33 cellular contexts compared by ENCODE assay signal in the genomic region with DNA sequence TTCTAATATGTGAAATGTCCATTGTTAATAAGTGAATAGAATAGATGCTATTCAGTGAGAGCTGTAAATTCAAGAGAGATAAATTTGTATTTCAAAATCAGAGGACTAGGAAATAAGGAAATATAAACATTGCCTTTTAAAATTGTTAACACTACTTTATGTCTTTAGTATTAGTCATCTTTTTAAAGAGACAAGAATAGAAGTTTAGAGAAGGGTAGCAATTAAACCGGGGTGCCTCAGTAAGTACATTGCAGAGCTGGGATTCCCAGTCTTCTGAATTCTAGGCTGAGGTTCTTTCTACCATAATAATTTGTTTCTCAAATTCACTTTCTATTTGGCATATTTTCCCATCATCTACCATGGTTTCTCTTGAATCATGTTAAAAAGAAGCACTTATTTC.
"Had no signal": no experiment of that assay in that cellular context is flagged by ENCODE, and none has a peak within 500 bp of the region (broad histone marks: within the 10 kb centered on the region; RNA-seq: fewer than 3 reads in every experiment).

No MANE protein-coding gene starts in this region.

- H3K36me3 ChIP-seq: adrenal gland, brain microvascular endothelial cell, breast epithelium had no signal

- DNase-seq: activated B cell treated with CpG ODN at 0.5 μM for 24 hours; activated CD4-positive, alpha-beta memory T cell treated with anti-CD3 and anti-CD28 coated beads for 36 hours; activated CD4-positive, alpha-beta T cell treated with anti-CD3 and anti-CD28 coated beads for 4 hours; activated CD4-positive, alpha-beta T cell treated with anti-CD3 and anti-CD28 coated beads, Interleukin-2, amount 10 ng/mL, durations not matched to agents 24 days and 14 days; activated CD4-positive, alpha-beta T cell treated with anti-CD3 and anti-CD28 coated beads, Interleukin-2, amount 50 U/mL, for 1 hour; activated CD4-positive, alpha-beta T cell treated with anti-CD3 and anti-CD28 coated beads, Interleukin-2, amount 50 U/mL, for 4 hours; activated CD4-positive, CD25-positive, alpha-beta regulatory T cell treated with anti-CD3 and anti-CD28 coated beads, Interleukin-2, amount 50 U/mL, for 72 hours; activated CD8-positive, alpha-beta memory T cell treated with anti-CD3 and anti-CD28 coated beads, Interleukin-2, amount 50 U/mL, for 4 hours; activated CD8-positive, alpha-beta T cell treated with anti-CD3 and anti-CD28 coated beads for 36 hours; activated effector memory CD4-positive, alpha-beta T cell treated with anti-CD3 and anti-CD28 coated beads, Interleukin-2, amount 50 U/mL, for 16 hours; activated gamma-delta T cell treated with Interleukin-2 at 50 U/mL for 16 hours; activated naive CD4-positive, alpha-beta T cell; activated naive CD4-positive, alpha-beta T cell treated with anti-CD3 and anti-CD28 coated beads for 36 hours; activated naive CD4-positive, alpha-beta T cell treated with anti-CD3 and anti-CD28 coated beads, Interleukin-2, amount 50 U/mL, for 16 hours; activated naive CD8-positive, alpha-beta T cell treated with anti-CD3 and anti-CD28 coated beads for 36 hours; activated T-cell treated with anti-CD3 and anti-CD28 coated beads for 4 hours; activated T-cell treated with anti-CD3 and anti-CD28 coated beads, Interleukin-2, amount 50 U/mL, for 1 hour; activated T-cell treated with anti-CD3 and anti-CD28 coated beads, Interleukin-2, amount 50 U/mL, for 4 hours; activated T-cell treated with anti-CD3 and anti-CD28 coated beads, Interleukin-2, amount 50 U/mL, for 72 hours; adrenal gland; amniotic stem cell; aorta; body of pancreas; brain microvascular endothelial cell; central memory CD4-positive, alpha-beta T cell; T-helper 2 cell; T-helper 9 cell had no signal

- ATAC-seq: activated CD8-positive, alpha-beta T cell treated with anti-CD3 and anti-CD28 coated beads for 36 hours; activated naive CD4-positive, alpha-beta T cell treated with anti-CD3 and anti-CD28 coated beads, Interleukin-2, amount 50 U/mL, for 72 hours; activated T-cell treated with anti-CD3 and anti-CD28 coated beads, Interleukin-2, amount 50 U/mL, for 4 hours; activated T-cell treated with anti-CD3 and anti-CD28 coated beads, Interleukin-2, amount 50 U/mL, for 72 hours; activated T-helper 17 cell treated with anti-CD3 and anti-CD28 coated beads, Interleukin-2, amount 50 U/mL, for 72 hours; body of pancreas had no signal

- H3K4me3 ChIP-seq: adrenal gland, body of pancreas, breast epithelium had no signal

- FAIRE-seq: astrocyte, TTC549 had no signal

- H3K27me3 ChIP-seq: adrenal gland, body of pancreas, brain microvascular endothelial cell, breast epithelium had no signal

- H3K27ac ChIP-seq: adrenal gland, body of pancreas, brain microvascular endothelial cell, breast epithelium, VCaP had no signal

- H3K4me1 ChIP-seq: adrenal gland, body of pancreas, breast epithelium had no signal

- H3K9me3 ChIP-seq: adrenal gland, body of pancreas had no signal
